ENCODE assay signal across 8 cellular contexts in genomic region chr17:38749222-38750043, GRCh38. TPM values are rescaled to one million over a fixed set of nuclear protein-coding genes. Genes with fewer than 3 reads are reported as not detected.
DNase-seq lines count a peak whose midpoint lies in the region; ATAC-seq and TF ChIP-seq lines count a peak whose summit lies in the region.

No MANE protein-coding gene starts in this region.

- H3K4me3 ChIP-seq in foreskin fibroblast (ENCODE audit: low read depth in 1 of 2, low read length in 2 of 2) (peak overlapping the region; percentile 50 to 86), neural progenitor cell (peak overlapping the region; percentile 92)

- no peak overlapping the region for H3K27ac Mint-ChIP-seq in activated CD4-positive, alpha-beta memory T cell treated with anti-CD3 and anti-CD28 coated beads for 36 hours
- H3K27ac Mint-ChIP-seq in neural progenitor cell, result no peak overlapping the region

- ATAC-seq in HG02610 (IDR thresholded peaks at IDR 0.05; ENCODE audit: unreplicated experiment) (no peak), GM21381 (IDR thresholded peaks at IDR 0.05; ENCODE audit: unreplicated experiment) (no peak)

- H3K79me2 ChIP-seq in neural progenitor cell (ENCODE audit: low read depth), result peaks cover 75% of the 10 kb centered on the region

- H3K9me3 ChIP-seq in neural progenitor cell (ENCODE audit: low read depth), result no peaks in the 10 kb centered on the region

- POLR2A ChIA-PET in activated CD4-positive, alpha-beta memory T cell treated with anti-CD3 and anti-CD28 coated beads for 36 hours (lab: Charles Lee), result no interaction called here

- peaks cover 39% of the 10 kb centered on the region for H3K27me3 Mint-ChIP-seq in activated CD4-positive, alpha-beta memory T cell treated with anti-CD3 and anti-CD28 coated beads for 36 hours
- H3K27me3 Mint-ChIP-seq in neural progenitor cell (ENCODE audit: insufficient read depth, low read depth), result peaks cover 23% of the 10 kb centered on the region

- peaks cover 20% of the 10 kb centered on the region for H3K4me1 ChIP-seq in neural progenitor cell

- H3K9ac ChIP-seq in neural progenitor cell, result peak overlapping the region; percentile 61

- H2AFZ ChIP-seq in neural progenitor cell (replicated peaks), result peak overlapping the region; percentile 20

- H3K27me3 ChIP-seq in neural progenitor cell, result no peaks in the 10 kb centered on the region

- no peaks in the 10 kb centered on the region for H3K9me3 Mint-ChIP-seq in activated CD4-positive, alpha-beta memory T cell treated with anti-CD3 and anti-CD28 coated beads for 36 hours
- H3K9me3 Mint-ChIP-seq in neural progenitor cell, result peaks cover 3% of the 10 kb centered on the region

- H3K27ac ChIP-seq in neural progenitor cell, result peak overlapping the region; percentile 51

- TF ChIP-seq CTCF in foreskin fibroblast (IDR thresholded peaks at IDR 0.05; ENCODE audit: low read depth, low read length), result no peak
- no peak for TF ChIP-seq CTCF in neural progenitor cell (IDR thresholded peaks at IDR 0.05)

- H3F3A ChIP-seq in neural progenitor cell (ENCODE audit: low read depth), result peaks cover 42% of the 10 kb centered on the region

- peaks cover 39% of the 10 kb centered on the region for H3K4me1 Mint-ChIP-seq in activated CD4-positive, alpha-beta memory T cell treated with anti-CD3 and anti-CD28 coated beads for 36 hours (ENCODE audit: low read depth)
- H3K4me1 Mint-ChIP-seq in neural progenitor cell, result peaks cover 48% of the 10 kb centered on the region

- CTCF ChIA-PET in activated CD4-positive, alpha-beta memory T cell treated with anti-CD3 and anti-CD28 coated beads for 36 hours (lab: Charles Lee), result interaction anchor here (0.6 to 4.3 kb wide), 3 partner anchors 14 to 176 kb away, joined by 3 to 39 read pairs (median 10); partner anchors contain the start of gene LASP1NB

- peaks cover 18% of the 10 kb centered on the region for H3K36me3 Mint-ChIP-seq in activated CD4-positive, alpha-beta memory T cell treated with anti-CD3 and anti-CD28 coated beads for 36 hours
- peaks cover 11% of the 10 kb centered on the region for H3K36me3 Mint-ChIP-seq in neural progenitor cell

- H3K36me3 ChIP-seq in neural progenitor cell, result no peaks in the 10 kb centered on the region

- peak overlapping the region; percentile 99 for H3K4me2 ChIP-seq in neural progenitor cell

- intact Hi-C loops in activated CD4-positive, alpha-beta memory T cell treated with anti-CD3 and anti-CD28 coated beads for 36 hours (cut with micrococcal nuclease), result loop anchor here (2.0 to 5.0 kb wide), 2 partner anchors 15 to 192 kb away; no protein-coding TSS in a partner anchor

- DNase-seq in NCI-H1694 treated with DMSO at 0.1 percent for 48 hours (lab: John Stamatoyannopoulos, UW) (peak; percentile 35), NCI-H1694 (lab: John Stamatoyannopoulos, UW) (no peak), NCI-H146 treated with DMSO at 0.1 percent for 48 hours (lab: John Stamatoyannopoulos, UW; ENCODE audit: unreplicated experiment) (peak; percentile 87), foreskin fibroblast (peak; percentile 68 to 90), neural progenitor cell (ENCODE audit: low spot score) (peak; percentile 90)
- no peak for DNase-seq in activated CD4-positive, alpha-beta memory T cell treated with anti-CD3 and anti-CD28 coated beads for 36 hours

- peaks cover 35% of the 10 kb centered on the region for H4K20me1 ChIP-seq in neural progenitor cell (ENCODE audit: low read depth)

- H3K4me3 Mint-ChIP-seq in activated CD4-positive, alpha-beta memory T cell treated with anti-CD3 and anti-CD28 coated beads for 36 hours, result peak overlapping the region; percentile 92
- H3K4me3 Mint-ChIP-seq in neural progenitor cell, result peak overlapping the region; percentile 99

RNA-seq across cellular contexts. Expression of gene PCGF2, which starts 1.3 kb away (rescaled TPM):
- 1 to 10 TPM; 3.4 to 4.2 TPM for total RNA-seq in activated CD4-positive, alpha-beta memory T cell treated with anti-CD3 and anti-CD28 coated beads for 36 hours
- total RNA-seq in neural progenitor cell (ENCODE audit: low replicate concordance), result 16.7 and 23.8 TPM in 2 replicates

RNA-seq across cellular contexts. Expression of gene PSMB3, which starts 3.1 kb away (rescaled TPM):
- 100 to 1,000 TPM; 335 to 348 TPM for total RNA-seq in activated CD4-positive, alpha-beta memory T cell treated with anti-CD3 and anti-CD28 coated beads for 36 hours
- 127 and 141 TPM in 2 replicates for total RNA-seq in neural progenitor cell (ENCODE audit: low replicate concordance)

RNA-seq across cellular contexts. Expression of gene CISD3, which starts 19.3 kb away (rescaled TPM):
- total RNA-seq in activated CD4-positive, alpha-beta memory T cell treated with anti-CD3 and anti-CD28 coated beads for 36 hours, result 10 to 100 TPM; 54.7 to 59.1 TPM
- 0.60 and 1.0 TPM in 2 replicates for total RNA-seq in neural progenitor cell (ENCODE audit: low replicate concordance)

RNA-seq across cellular contexts. Expression of gene MLLT6, which starts 44.4 kb away (rescaled TPM):
- total RNA-seq in activated CD4-positive, alpha-beta memory T cell treated with anti-CD3 and anti-CD28 coated beads for 36 hours, result 100 to 1,000 TPM; 204 to 221 TPM
- 7.4 and 24.4 TPM in 2 replicates for total RNA-seq in neural progenitor cell (ENCODE audit: low replicate concordance)

RNA-seq across cellular contexts. Expression of gene PIP4K2B, which starts 49.9 kb away (rescaled TPM):
- 10 to 100 TPM; 37.8 to 37.9 TPM for total RNA-seq in activated CD4-positive, alpha-beta memory T cell treated with anti-CD3 and anti-CD28 coated beads for 36 hours
- 45.6 and 81.1 TPM in 2 replicates for total RNA-seq in neural progenitor cell (ENCODE audit: low replicate concordance)

Comparison
In these comparisons a context has a peak if more than half of its experiments do, and no peak if none do; other contexts are left out.
1. DNase-seq: peak in NCI-H1694 treated with DMSO at 0.1 percent for 48 hours (single experiment), NCI-H146 treated with DMSO at 0.1 percent for 48 hours (single experiment), foreskin fibroblast (2 of 2) and neural progenitor cell (single experiment); none in NCI-H1694 (single experiment) and activated CD4-positive, alpha-beta memory T cell treated with anti-CD3 and anti-CD28 coated beads for 36 hours (single experiment).
2. RNA of gene CISD3, which starts 19.3 kb away (total RNA-seq): 54.7 to 59.1 TPM in activated CD4-positive, alpha-beta memory T cell treated with anti-CD3 and anti-CD28 coated beads for 36 hours; 0.60 to 1.0 TPM in neural progenitor cell; every median in the first group is over 10 times any median in the second.